In the genomic region with DNA sequence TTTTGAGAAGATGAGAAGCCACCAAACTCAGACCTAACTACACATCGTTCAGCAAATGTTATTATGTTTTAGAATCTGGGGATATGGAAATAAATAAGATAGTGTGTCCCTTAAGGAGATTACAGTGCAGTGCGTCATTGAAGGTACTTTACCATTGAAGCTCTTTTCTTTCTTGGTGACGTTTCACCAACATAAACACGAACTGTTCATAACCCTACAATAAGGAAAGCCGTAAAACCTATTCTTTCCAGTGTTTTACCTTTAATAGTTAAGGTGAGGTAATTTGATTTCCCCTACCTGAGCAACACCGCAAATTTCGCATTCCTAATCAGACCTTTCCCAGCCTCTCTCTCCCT, we compare ENCODE assay signal across 8 cellular contexts. TPM values are rescaled to one million over a fixed set of nuclear protein-coding genes. Genes with fewer than 3 reads are reported as not detected.
A peak's percentile ranks its signal among the peaks of the same experiment; 100 is the strongest.
DNase-seq lines count a peak whose midpoint lies in the region; ATAC-seq, FAIRE-seq and TF ChIP-seq lines count a peak whose summit lies in the region.

No MANE protein-coding gene starts in this region.

- CTCF ChIA-PET in CD8-positive, alpha-beta T cell (lab: Charles Lee) = interaction anchor here (0.6 to 1.8 kb wide), 5 partner anchors 52 to 261 kb away, joined by 3 to 7 read pairs (median 5); no protein-coding TSS in a partner anchor

- peaks cover 22% of the 10 kb centered on the region for H3K4me1 ChIP-seq in CD8-positive, alpha-beta T cell (ENCODE audit: insufficient read depth, low read length)
- H3K4me1 ChIP-seq in astrocyte (ENCODE audit: insufficient read depth, low read length) (peaks cover 8% of the 10 kb centered on the region), mesenchymal stem cell (ENCODE audit: control insufficient read depth, insufficient read depth, low read depth, low read length) (no peaks in the 10 kb centered on the region)

- peak; percentile 28 for ATAC-seq in CD8-positive, alpha-beta T cell
- ATAC-seq in HG02852 (IDR thresholded peaks at IDR 0.05; ENCODE audit: unreplicated experiment) (peak; percentile 10), GM18907 (IDR thresholded peaks at IDR 0.05; ENCODE audit: unreplicated experiment) (no peak)

- H4K8ac ChIP-seq in mesenchymal stem cell (ENCODE audit: low read length) = no peak overlapping the region

- H3K27ac ChIP-seq in CD8-positive, alpha-beta T cell (ENCODE audit: low read depth, low read length) = peak overlapping the region; percentile 93
- H3K27ac ChIP-seq in astrocyte (ENCODE audit: low read depth, low read length) (peak overlapping the region; percentile 84), mesenchymal stem cell (ENCODE audit: low read length, poor library complexity, severe bottlenecking) (no peak overlapping the region)

- no peak for FAIRE-seq in astrocyte (lab: Jason Lieb, UNC)

- H2AK5ac ChIP-seq in mesenchymal stem cell (ENCODE audit: low read length, severe bottlenecking) = no peak overlapping the region

- H2BK15ac ChIP-seq in mesenchymal stem cell (ENCODE audit: low read depth, poor library complexity, severe bottlenecking) = no peak overlapping the region

- H3K14ac ChIP-seq in mesenchymal stem cell (ENCODE audit: low read length in 2 of 2) = no peak overlapping the region

- H3K9me3 ChIP-seq in CD8-positive, alpha-beta T cell (ENCODE audit: low read length) = no peaks in the 10 kb centered on the region
- no peaks in the 10 kb centered on the region for H3K9me3 ChIP-seq in astrocyte (ENCODE audit: insufficient read depth, low read depth, low read length)
- no peaks in the 10 kb centered on the region for H3K9me3 ChIP-seq in mesenchymal stem cell (ENCODE audit: control insufficient read depth, low read length)

- H3K4me2 ChIP-seq in astrocyte (ENCODE audit: low read length) (peak overlapping the region; percentile 96), mesenchymal stem cell (ENCODE audit: low read length, poor library complexity, severe bottlenecking) (peak overlapping the region; percentile 87)

- H4K20me1 ChIP-seq in astrocyte (ENCODE audit: insufficient read depth, low read length) = no peaks in the 10 kb centered on the region

- H3K23ac ChIP-seq in mesenchymal stem cell (ENCODE audit: low read length in 2 of 2) = no peak overlapping the region

- H3K4ac ChIP-seq in mesenchymal stem cell (ENCODE audit: low read depth in 1 of 2, low read length in 2 of 2) = no peak overlapping the region

- peaks cover 6% of the 10 kb centered on the region for H3K79me1 ChIP-seq in mesenchymal stem cell (replicated peaks; ENCODE audit: low read length, poor library complexity, severe bottlenecking)

- peak overlapping the region; percentile 70 for H3K4me3 ChIP-seq in CD8-positive, alpha-beta T cell (ENCODE audit: low read depth, low read length)
- H3K4me3 ChIP-seq in astrocyte (ENCODE audit: insufficient read depth, low read depth, low read length) (peak overlapping the region; percentile 99), mesenchymal stem cell (ENCODE audit: insufficient read depth in 1 of 2, low read depth in 1 of 2, low read length in 2 of 2) (peak overlapping the region in 1 of 2 experiments; percentile 99)

- no peak overlapping the region for H2BK5ac ChIP-seq in mesenchymal stem cell (ENCODE audit: low read depth, low read length, poor library complexity, severe bottlenecking)

- H3K4me1 Mint-ChIP-seq in CD8-positive, alpha-beta T cell (ENCODE audit: low read depth) = peaks cover 32% of the 10 kb centered on the region
- H3K4me1 Mint-ChIP-seq in astrocyte (ENCODE audit: low read depth, unreplicated experiment) = peaks cover 3% of the 10 kb centered on the region

- peak; percentile 33 for TF ChIP-seq CTCF in CD8-positive, alpha-beta T cell (IDR thresholded peaks at IDR 0.05)
- no peak for TF ChIP-seq CTCF in astrocyte (IDR thresholded peaks at IDR 0.05; ENCODE audit: insufficient read depth, low read depth, low read length)

- H3K9me3 Mint-ChIP-seq in CD8-positive, alpha-beta T cell = no peaks in the 10 kb centered on the region
- no peaks in the 10 kb centered on the region for H3K9me3 Mint-ChIP-seq in astrocyte (ENCODE audit: unreplicated experiment)

- H3K79me2 ChIP-seq in astrocyte (ENCODE audit: insufficient read depth, low read length) = peaks cover 22% of the 10 kb centered on the region

- H3K36me3 Mint-ChIP-seq in CD8-positive, alpha-beta T cell = peaks cover 30% of the 10 kb centered on the region
- H3K36me3 Mint-ChIP-seq in astrocyte (ENCODE audit: low read depth, unreplicated experiment) = no peaks in the 10 kb centered on the region

- no peak overlapping the region for H2BK120ac ChIP-seq in mesenchymal stem cell (ENCODE audit: low read depth, low read length)

- no peaks in the 10 kb centered on the region for H3K27me3 ChIP-seq in CD8-positive, alpha-beta T cell (ENCODE audit: insufficient read depth, low read length)
- no peaks in the 10 kb centered on the region for H3K27me3 ChIP-seq in astrocyte (ENCODE audit: insufficient read depth, low read length)
- H3K27me3 ChIP-seq in mesenchymal stem cell (ENCODE audit: control insufficient read depth in 1 of 2, insufficient read depth in 1 of 2, low read length in 2 of 2) = peaks cover 0 to 9% of the 10 kb centered on the region in 2 experiments

- H3K9ac ChIP-seq in astrocyte (ENCODE audit: low read length) = peak overlapping the region; percentile 96
- H3K9ac ChIP-seq in mesenchymal stem cell (ENCODE audit: low read length) = peak overlapping the region; percentile 99

- H3K4me3 Mint-ChIP-seq in CD8-positive, alpha-beta T cell = peak overlapping the region; percentile 100
- H3K4me3 Mint-ChIP-seq in astrocyte (ENCODE audit: unreplicated experiment) = peak overlapping the region; percentile 100

- H3K27me3 Mint-ChIP-seq in CD8-positive, alpha-beta T cell (ENCODE audit: low read depth) = no peaks in the 10 kb centered on the region
- no peaks in the 10 kb centered on the region for H3K27me3 Mint-ChIP-seq in astrocyte (ENCODE audit: low read depth, unreplicated experiment)

- H3K18ac ChIP-seq in mesenchymal stem cell (ENCODE audit: low read depth in 1 of 2, low read length in 2 of 2) = no peak overlapping the region

- H3K36me3 ChIP-seq in CD8-positive, alpha-beta T cell (ENCODE audit: insufficient read depth, low read length) = peaks cover 6% of the 10 kb centered on the region
- H3K36me3 ChIP-seq in astrocyte (ENCODE audit: insufficient read depth, low read length) (peaks cover 8% of the 10 kb centered on the region), mesenchymal stem cell (ENCODE audit: control insufficient read depth in 1 of 2, insufficient read depth in 2 of 2, low read depth in 1 of 2, low read length in 2 of 2) (peaks cover 3 to 34% of the 10 kb centered on the region in 2 experiments)

- DNase-seq in CD8-positive, alpha-beta T cell = no peak
- peak; percentile 25 for DNase-seq in astrocyte (ENCODE audit: low read depth)
- no peak for DNase-seq in mesenchymal stem cell
- no peak for DNase-seq in RKO (ENCODE audit: low spot score)
- no peak for DNase-seq in DMS 273 treated with DMSO at 0.1 percent for 48 hours (lab: John Stamatoyannopoulos, UW)
- DNase-seq in RPMI8226 = no peak

- H2BK12ac ChIP-seq in mesenchymal stem cell (ENCODE audit: low read length in 2 of 2) = no peak overlapping the region

- intact Hi-C loops in CD8-positive, alpha-beta T cell (cut with DNase I, micrococcal nuclease) = loop anchor here (1.0 to 10.0 kb wide), 10 partner anchors 36 to 1040 kb away; a partner anchor contains a TSS

- H2AFZ ChIP-seq in astrocyte (ENCODE audit: low read depth, low read length) = peak overlapping the region; percentile 99
- H2AFZ ChIP-seq in mesenchymal stem cell (ENCODE audit: low read depth, low read length) = no peak overlapping the region

- H4K91ac ChIP-seq in mesenchymal stem cell (ENCODE audit: low read length) = no peak overlapping the region

- peak overlapping the region; percentile 100 for H3K27ac Mint-ChIP-seq in CD8-positive, alpha-beta T cell
- H3K27ac Mint-ChIP-seq in astrocyte (ENCODE audit: unreplicated experiment) = peak overlapping the region; percentile 3

- WGBS in mesenchymal stem cell = no CpG with 5 or more reads among the region's 7 CpGs

- POLR2A ChIA-PET in CD8-positive, alpha-beta T cell (lab: Charles Lee) = interaction anchor here (1.4 to 2.6 kb wide), 3 partner anchors 34 to 125 kb away, joined by 6 to 39 read pairs (median 28); a partner anchor contains a TSS

RNA-seq across cellular contexts. Expression of a gene that starts 0.8 kb away (rescaled TPM):
- 10 to 100 TPM; 63.9 to 65.4 TPM for total RNA-seq in CD8-positive, alpha-beta T cell
- total RNA-seq in astrocyte = 11.2 and 12.8 TPM in 2 replicates
- polyA plus RNA-seq in mesenchymal stem cell (2013, experiment 1 of 2) = 6.8 TPM
- polyA plus RNA-seq in mesenchymal stem cell (2013, experiment 2 of 2) = 8.2 TPM
